16 cellular contexts compared by ENCODE assay signal in genomic region chr2:100940766-100941645, GRCh38.
DNase-seq lines count a peak whose midpoint lies in the region; ATAC-seq and FAIRE-seq lines count a peak whose summit lies in the region.
"Had no signal": no experiment of that assay in that cellular context is flagged by ENCODE, and none has a peak within 500 bp of the region (broad histone marks: within the 10 kb centered on the region; RNA-seq: fewer than 3 reads in every experiment).

No MANE protein-coding gene starts in this region.

- 43 to 66% (median 51%) methylated on average over 14 of the region's 14 CpGs for WGBS in small intestine, 3 donors

- H3K36me3 ChIP-seq in duodenal mucosa (ENCODE audit: control insufficient read depth in 1 of 2, insufficient read depth in 2 of 2, low read length in 2 of 2): peaks cover 14 to 34% of the 10 kb centered on the region in 2 donors
- peaks cover 4 to 5% of the 10 kb centered on the region in 2 donors for H3K36me3 ChIP-seq in small intestine (ENCODE audit: control insufficient read depth in 2 of 2, insufficient read depth in 2 of 2, low read length in 2 of 2)

- POLR2A ChIA-PET in activated CD4-positive, alpha-beta memory T cell treated with anti-CD3 and anti-CD28 coated beads, Interleukin-2, amount 10 ng/mL, durations not matched to agents 7 days and 5 days (lab: Charles Lee): interaction anchor here (1.6 to 1.8 kb wide), 2 partner anchors 17 to 61 kb away, joined by 7 to 9 read pairs; partner anchors contain the start of gene RPL31

- H3K9me3 Mint-ChIP-seq in activated CD4-positive, alpha-beta memory T cell treated with anti-CD3 and anti-CD28 coated beads, Interleukin-2, amount 10 ng/mL, durations not matched to agents 7 days and 5 days: no peaks in the 10 kb centered on the region

- peaks cover 14 to 15% of the 10 kb centered on the region in 2 donors for H3K4me1 ChIP-seq in duodenal mucosa (ENCODE audit: control insufficient read depth in 1 of 2, insufficient read depth in 2 of 2, low read length in 2 of 2)
- peaks cover 0 to 1% of the 10 kb centered on the region in 2 donors for H3K4me1 ChIP-seq in small intestine (ENCODE audit: control insufficient read depth in 2 of 2, insufficient read depth in 1 of 2, low read depth in 1 of 2, low read length in 1 of 2)
- H3K4me1 ChIP-seq: A549, Caco-2 had no signal

- peak; percentile 57 for DNase-seq in activated CD8-positive, alpha-beta memory T cell treated with anti-CD3 and anti-CD28 coated beads for 24 hours
- DNase-seq in activated CD8-positive, alpha-beta memory T cell treated with anti-CD3 and anti-CD28 coated beads, Interleukin-2, amount 50 U/mL, for 4 hours: no peak
- no peak for DNase-seq in activated CD4-positive, alpha-beta memory T cell treated with anti-CD3 and anti-CD28 coated beads, Interleukin-2, amount 10 ng/mL, durations not matched to agents 7 days and 5 days
- DNase-seq in small intestine: peak; percentile 84
- DNase-seq in RCC 7860 (ENCODE audit: low spot score): no peak
- no peak for DNase-seq in urothelium cell line (ENCODE audit: low spot score)
- DNase-seq: Caco-2; central memory CD4-positive, alpha-beta T cell; GDM1; heart left ventricle; kidney glomerular epithelial cell; NCI-H774 had no signal

- no peak for ATAC-seq in GM18858 (IDR thresholded peaks at IDR 0.05; ENCODE audit: unreplicated experiment)
- ATAC-seq: A549, heart left ventricle had no signal

- no peak overlapping the region for H3K27ac Mint-ChIP-seq in activated CD4-positive, alpha-beta memory T cell treated with anti-CD3 and anti-CD28 coated beads, Interleukin-2, amount 10 ng/mL, durations not matched to agents 7 days and 5 days

- H3K27ac ChIP-seq in duodenal mucosa (ENCODE audit: low read depth, low read length) (peak overlapping the region; percentile 15), small intestine (ENCODE audit: low read depth in 1 of 2, low read length in 1 of 2) (peak overlapping the region; percentile 29 to 38)
- H3K27ac ChIP-seq: epithelial cell of prostate, heart left ventricle had no signal

- no peaks in the 10 kb centered on the region for H3K36me3 Mint-ChIP-seq in activated CD4-positive, alpha-beta memory T cell treated with anti-CD3 and anti-CD28 coated beads, Interleukin-2, amount 10 ng/mL, durations not matched to agents 7 days and 5 days (ENCODE audit: low read depth)

- no peaks in the 10 kb centered on the region for H3K27me3 Mint-ChIP-seq in activated CD4-positive, alpha-beta memory T cell treated with anti-CD3 and anti-CD28 coated beads, Interleukin-2, amount 10 ng/mL, durations not matched to agents 7 days and 5 days

- no peak for FAIRE-seq in small intestine (lab: Jason Lieb, UNC)
- no peak for FAIRE-seq in RCC 7860 (lab: Jason Lieb, UNC)
- FAIRE-seq in urothelium cell line (lab: Jason Lieb, UNC): no peak
- FAIRE-seq: A549 had no signal

- H3K9ac ChIP-seq in duodenal mucosa (ENCODE audit: low read depth in 1 of 2, low read length in 2 of 2): peak overlapping the region; percentile 28 to 30

- H3K4me3 ChIP-seq in duodenal mucosa (ENCODE audit: low read depth in 1 of 2, low read length in 2 of 2): peak overlapping the region in 1 of 2 donors; percentile 43
- H3K4me3 ChIP-seq in small intestine (ENCODE audit: low read depth in 1 of 2, low read length in 2 of 2): no peak overlapping the region
- H3K4me3 ChIP-seq: A549, heart left ventricle had no signal

- no peaks in the 10 kb centered on the region for H3K27me3 ChIP-seq in duodenal mucosa (ENCODE audit: control insufficient read depth in 1 of 2, insufficient read depth in 2 of 2, low read length in 2 of 2)
- no peaks in the 10 kb centered on the region for H3K27me3 ChIP-seq in small intestine (ENCODE audit: control insufficient read depth in 2 of 2, insufficient read depth in 2 of 2, low read length in 2 of 2)
- H3K27me3 ChIP-seq: heart left ventricle had no signal

- CTCF ChIA-PET in activated CD4-positive, alpha-beta memory T cell treated with anti-CD3 and anti-CD28 coated beads, Interleukin-2, amount 10 ng/mL, durations not matched to agents 7 days and 5 days (lab: Charles Lee): no interaction called here

- H3K9me3 ChIP-seq in duodenal mucosa (ENCODE audit: control insufficient read depth in 1 of 2, low read length in 2 of 2) (no peaks in the 10 kb centered on the region), small intestine (ENCODE audit: control insufficient read depth, low read depth) (no peaks in the 10 kb centered on the region)
- H3K9me3 ChIP-seq: A549, Caco-2, heart left ventricle had no signal

- peak overlapping the region; percentile 22 for H3K4me3 Mint-ChIP-seq in activated CD4-positive, alpha-beta memory T cell treated with anti-CD3 and anti-CD28 coated beads, Interleukin-2, amount 10 ng/mL, durations not matched to agents 7 days and 5 days

- H3K4me1 Mint-ChIP-seq in activated CD4-positive, alpha-beta memory T cell treated with anti-CD3 and anti-CD28 coated beads, Interleukin-2, amount 10 ng/mL, durations not matched to agents 7 days and 5 days: peaks cover 17% of the 10 kb centered on the region

Comparison
In these comparisons a context has a peak if more than half of its experiments do, and no peak if none do; other contexts are left out.
1. DNase-seq: peak in activated CD8-positive, alpha-beta memory T cell treated with anti-CD3 and anti-CD28 coated beads for 24 hours (single experiment) and small intestine (single experiment); none in activated CD8-positive, alpha-beta memory T cell treated with anti-CD3 and anti-CD28 coated beads, Interleukin-2, amount 50 U/mL, for 4 hours (single experiment), activated CD4-positive, alpha-beta memory T cell treated with anti-CD3 and anti-CD28 coated beads, Interleukin-2, amount 10 ng/mL, durations not matched to agents 7 days and 5 days (single experiment), RCC 7860 (single experiment) and urothelium cell line (single experiment).